1 cellular context compared by ENCODE assay signal in the genomic region with DNA sequence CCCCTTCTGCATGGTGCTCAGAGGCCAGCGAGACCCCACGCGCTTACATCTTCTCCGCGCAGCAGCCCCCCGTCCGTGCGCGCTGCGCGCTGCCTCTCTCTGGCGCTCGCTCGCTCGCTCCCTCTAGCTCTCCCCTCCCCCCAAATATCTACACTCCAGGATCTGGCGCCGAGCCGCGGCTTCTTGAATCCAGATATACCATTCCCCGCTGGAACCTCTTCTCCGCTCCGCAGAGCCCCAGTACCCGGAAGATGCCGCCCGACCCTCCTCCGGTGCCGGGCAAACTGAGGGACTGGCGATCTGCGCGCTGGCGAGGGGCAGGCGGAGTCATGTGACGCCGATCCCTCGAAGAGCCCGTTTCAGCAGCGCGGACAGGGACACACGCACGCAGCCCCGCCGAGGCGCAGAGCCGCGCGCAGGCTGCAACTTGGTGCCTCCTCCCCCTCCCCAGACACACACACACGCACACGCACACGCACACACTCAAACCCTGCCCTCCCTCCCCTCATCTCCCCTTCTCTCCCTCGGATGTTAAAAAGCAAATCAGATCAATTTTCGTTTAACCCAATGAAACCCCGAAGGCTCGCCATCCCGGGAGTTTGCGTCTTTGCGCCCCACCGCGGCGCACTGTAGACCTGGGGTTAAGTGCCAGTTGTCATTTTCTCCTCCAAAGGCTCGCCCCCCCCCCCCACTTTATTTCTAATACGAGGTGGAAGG.
TF ChIP-seq lines count a peak whose summit lies in the region.

A gene with protein sequence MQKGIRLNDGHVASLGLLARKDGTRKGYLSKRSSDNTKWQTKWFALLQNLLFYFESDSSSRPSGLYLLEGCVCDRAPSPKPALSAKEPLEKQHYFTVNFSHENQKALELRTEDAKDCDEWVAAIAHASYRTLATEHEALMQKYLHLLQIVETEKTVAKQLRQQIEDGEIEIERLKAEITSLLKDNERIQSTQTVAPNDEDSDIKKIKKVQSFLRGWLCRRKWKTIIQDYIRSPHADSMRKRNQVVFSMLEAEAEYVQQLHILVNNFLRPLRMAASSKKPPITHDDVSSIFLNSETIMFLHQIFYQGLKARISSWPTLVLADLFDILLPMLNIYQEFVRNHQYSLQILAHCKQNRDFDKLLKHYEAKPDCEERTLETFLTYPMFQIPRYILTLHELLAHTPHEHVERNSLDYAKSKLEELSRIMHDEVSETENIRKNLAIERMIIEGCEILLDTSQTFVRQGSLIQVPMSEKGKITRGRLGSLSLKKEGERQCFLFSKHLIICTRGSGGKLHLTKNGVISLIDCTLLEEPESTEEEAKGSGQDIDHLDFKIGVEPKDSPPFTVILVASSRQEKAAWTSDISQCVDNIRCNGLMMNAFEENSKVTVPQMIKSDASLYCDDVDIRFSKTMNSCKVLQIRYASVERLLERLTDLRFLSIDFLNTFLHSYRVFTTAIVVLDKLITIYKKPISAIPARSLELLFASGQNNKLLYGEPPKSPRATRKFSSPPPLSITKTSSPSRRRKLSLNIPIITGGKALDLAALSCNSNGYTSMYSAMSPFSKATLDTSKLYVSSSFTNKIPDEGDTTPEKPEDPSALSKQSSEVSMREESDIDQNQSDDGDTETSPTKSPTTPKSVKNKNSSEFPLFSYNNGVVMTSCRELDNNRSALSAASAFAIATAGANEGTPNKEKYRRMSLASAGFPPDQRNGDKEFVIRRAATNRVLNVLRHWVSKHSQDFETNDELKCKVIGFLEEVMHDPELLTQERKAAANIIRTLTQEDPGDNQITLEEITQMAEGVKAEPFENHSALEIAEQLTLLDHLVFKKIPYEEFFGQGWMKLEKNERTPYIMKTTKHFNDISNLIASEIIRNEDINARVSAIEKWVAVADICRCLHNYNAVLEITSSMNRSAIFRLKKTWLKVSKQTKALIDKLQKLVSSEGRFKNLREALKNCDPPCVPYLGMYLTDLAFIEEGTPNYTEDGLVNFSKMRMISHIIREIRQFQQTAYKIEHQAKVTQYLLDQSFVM (N-terminal part only) (minus strand): TSS at position 294 of the 717 bp plus-strand sequence. CDS start 282 bp downstream, at position 12.

TF ChIP-seq in HEK293, 187 proteins besides CTCF, POLR2A, EP300 and RAD21 (continued from another document and continues in another):
- TF ChIP-seq, protein P1, sequence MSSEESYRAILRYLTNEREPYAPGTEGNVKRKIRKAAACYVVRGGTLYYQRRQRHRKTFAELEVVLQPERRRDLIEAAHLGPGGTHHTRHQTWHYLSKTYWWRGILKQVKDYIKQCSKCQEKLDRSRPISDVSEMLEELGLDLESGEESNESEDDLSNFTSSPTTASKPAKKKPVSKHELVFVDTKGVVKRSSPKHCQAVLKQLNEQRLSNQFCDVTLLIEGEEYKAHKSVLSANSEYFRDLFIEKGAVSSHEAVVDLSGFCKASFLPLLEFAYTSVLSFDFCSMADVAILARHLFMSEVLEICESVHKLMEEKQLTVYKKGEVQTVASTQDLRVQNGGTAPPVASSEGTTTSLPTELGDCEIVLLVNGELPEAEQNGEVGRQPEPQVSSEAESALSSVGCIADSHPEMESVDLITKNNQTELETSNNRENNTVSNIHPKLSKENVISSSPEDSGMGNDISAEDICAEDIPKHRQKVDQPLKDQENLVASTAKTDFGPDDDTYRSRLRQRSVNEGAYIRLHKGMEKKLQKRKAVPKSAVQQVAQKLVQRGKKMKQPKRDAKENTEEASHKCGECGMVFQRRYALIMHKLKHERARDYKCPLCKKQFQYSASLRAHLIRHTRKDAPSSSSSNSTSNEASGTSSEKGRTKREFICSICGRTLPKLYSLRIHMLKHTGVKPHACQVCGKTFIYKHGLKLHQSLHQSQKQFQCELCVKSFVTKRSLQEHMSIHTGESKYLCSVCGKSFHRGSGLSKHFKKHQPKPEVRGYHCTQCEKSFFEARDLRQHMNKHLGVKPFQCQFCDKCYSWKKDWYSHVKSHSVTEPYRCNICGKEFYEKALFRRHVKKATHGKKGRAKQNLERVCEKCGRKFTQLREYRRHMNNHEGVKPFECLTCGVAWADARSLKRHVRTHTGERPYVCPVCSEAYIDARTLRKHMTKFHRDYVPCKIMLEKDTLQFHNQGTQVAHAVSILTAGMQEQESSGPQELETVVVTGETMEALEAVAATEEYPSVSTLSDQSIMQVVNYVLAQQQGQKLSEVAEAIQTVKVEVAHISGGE (tag by site-specific recombination; conservative IDR thresholded peaks at IDR 0.05; ENCODE audit: low read depth): no peak; the same call in 1 of the 2 replicates
- TF ChIP-seq ZNF350 (tag by site-specific recombination; IDR thresholded peaks at IDR 0.05): no peak
- no peak for TF ChIP-seq ZNF114 (tag by site-specific recombination; IDR thresholded peaks at IDR 0.05)
- TF ChIP-seq PATZ1 (tag by site-specific recombination; IDR thresholded peaks at IDR 0.05): peak; percentile 45; the same call in 1 of the 2 replicates
- TF ChIP-seq ZNF48 (tag by site-specific recombination; IDR thresholded peaks at IDR 0.05): no peak
- TF ChIP-seq, protein P2, sequence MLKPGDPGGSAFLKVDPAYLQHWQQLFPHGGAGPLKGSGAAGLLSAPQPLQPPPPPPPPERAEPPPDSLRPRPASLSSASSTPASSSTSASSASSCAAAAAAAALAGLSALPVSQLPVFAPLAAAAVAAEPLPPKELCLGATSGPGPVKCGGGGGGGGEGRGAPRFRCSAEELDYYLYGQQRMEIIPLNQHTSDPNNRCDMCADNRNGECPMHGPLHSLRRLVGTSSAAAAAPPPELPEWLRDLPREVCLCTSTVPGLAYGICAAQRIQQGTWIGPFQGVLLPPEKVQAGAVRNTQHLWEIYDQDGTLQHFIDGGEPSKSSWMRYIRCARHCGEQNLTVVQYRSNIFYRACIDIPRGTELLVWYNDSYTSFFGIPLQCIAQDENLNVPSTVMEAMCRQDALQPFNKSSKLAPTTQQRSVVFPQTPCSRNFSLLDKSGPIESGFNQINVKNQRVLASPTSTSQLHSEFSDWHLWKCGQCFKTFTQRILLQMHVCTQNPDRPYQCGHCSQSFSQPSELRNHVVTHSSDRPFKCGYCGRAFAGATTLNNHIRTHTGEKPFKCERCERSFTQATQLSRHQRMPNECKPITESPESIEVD (tag by site-specific recombination; IDR thresholded peaks at IDR 0.05): no peak
- TF ChIP-seq SP3 (tag by site-specific recombination; IDR thresholded peaks at IDR 0.05): no peak
- peak; percentile 64; the same call in 1 of the 2 replicates for TF ChIP-seq ZNF777 (tag by site-specific recombination; IDR thresholded peaks at IDR 0.05; ENCODE audit: borderline replicate concordance)
- TF ChIP-seq EGR2 (tag by site-specific recombination; IDR thresholded peaks at IDR 0.05; ENCODE audit: low read depth): peak; percentile 50; the same call in 1 of the 2 replicates
- TF ChIP-seq ZNF416 (tag by site-specific recombination; IDR thresholded peaks at IDR 0.05): no peak
- no peak for TF ChIP-seq ZNF660 (tag by site-specific recombination; IDR thresholded peaks at IDR 0.05)
- TF ChIP-seq ZNF433 (tag by site-specific recombination; IDR thresholded peaks at IDR 0.05; ENCODE audit: low read depth): no peak
- no peak for TF ChIP-seq ZSCAN30 (tag by site-specific recombination; IDR thresholded peaks at IDR 0.05)
- TF ChIP-seq ZNF133 (tag by site-specific recombination; IDR thresholded peaks at IDR 0.05): no peak
- TF ChIP-seq AEBP2 (tag by site-specific recombination; IDR thresholded peaks at IDR 0.05; ENCODE audit: borderline replicate concordance): no peak
- no peak for TF ChIP-seq SCRT1 (tag by site-specific recombination; IDR thresholded peaks at IDR 0.05; ENCODE audit: borderline replicate concordance)
- no peak for TF ChIP-seq ZNF274 (IDR thresholded peaks at IDR 0.05; ENCODE audit: low read length)
- no peak for TF ChIP-seq ZNF274 (tag by site-specific recombination; IDR thresholded peaks at IDR 0.05; ENCODE audit: borderline replicate concordance)
- no peak for TF ChIP-seq YY1 (tag by site-specific recombination; IDR thresholded peaks at IDR 0.05)
- TF ChIP-seq, protein P3, sequence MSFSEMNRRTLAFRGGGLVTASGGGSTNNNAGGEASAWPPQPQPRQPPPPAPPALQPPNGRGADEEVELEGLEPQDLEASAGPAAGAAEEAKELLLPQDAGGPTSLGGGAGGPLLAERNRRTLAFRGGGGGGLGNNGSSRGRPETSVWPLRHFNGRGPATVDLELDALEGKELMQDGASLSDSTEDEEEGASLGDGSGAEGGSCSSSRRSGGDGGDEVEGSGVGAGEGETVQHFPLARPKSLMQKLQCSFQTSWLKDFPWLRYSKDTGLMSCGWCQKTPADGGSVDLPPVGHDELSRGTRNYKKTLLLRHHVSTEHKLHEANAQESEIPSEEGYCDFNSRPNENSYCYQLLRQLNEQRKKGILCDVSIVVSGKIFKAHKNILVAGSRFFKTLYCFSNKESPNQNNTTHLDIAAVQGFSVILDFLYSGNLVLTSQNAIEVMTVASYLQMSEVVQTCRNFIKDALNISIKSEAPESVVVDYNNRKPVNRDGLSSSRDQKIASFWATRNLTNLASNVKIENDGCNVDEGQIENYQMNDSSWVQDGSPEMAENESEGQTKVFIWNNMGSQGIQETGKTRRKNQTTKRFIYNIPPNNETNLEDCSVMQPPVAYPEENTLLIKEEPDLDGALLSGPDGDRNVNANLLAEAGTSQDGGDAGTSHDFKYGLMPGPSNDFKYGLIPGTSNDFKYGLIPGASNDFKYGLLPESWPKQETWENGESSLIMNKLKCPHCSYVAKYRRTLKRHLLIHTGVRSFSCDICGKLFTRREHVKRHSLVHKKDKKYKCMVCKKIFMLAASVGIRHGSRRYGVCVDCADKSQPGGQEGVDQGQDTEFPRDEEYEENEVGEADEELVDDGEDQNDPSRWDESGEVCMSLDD (tag by site-specific recombination; IDR thresholded peaks at IDR 0.05): peak; percentile 35; the same call in 1 of the 2 replicates
- TF ChIP-seq ZNF175 (tag by site-specific recombination; IDR thresholded peaks at IDR 0.05): no peak
- TF ChIP-seq PRDM4 (tag by site-specific recombination; IDR thresholded peaks at IDR 0.05): no peak
- no peak for TF ChIP-seq REPIN1 (tag by site-specific recombination; IDR thresholded peaks at IDR 0.05; ENCODE audit: low read depth)
- no peak for TF ChIP-seq OVOL3 (tag by site-specific recombination; IDR thresholded peaks at IDR 0.05)
- TF ChIP-seq KLF16 (tag by site-specific recombination; IDR thresholded peaks at IDR 0.05): peak; percentile 35; the same call in 1 of the 2 replicates
- TF ChIP-seq ZBTB48 (tag by site-specific recombination; IDR thresholded peaks at IDR 0.05): peak; percentile 86
- no peak for TF ChIP-seq PRDM1 (tag by site-specific recombination; IDR thresholded peaks at IDR 0.05)
- no peak for TF ChIP-seq TRIM28 (IDR thresholded peaks at IDR 0.05; ENCODE audit: borderline replicate concordance, low read length)
- TF ChIP-seq ZNF404 (tag by site-specific recombination; IDR thresholded peaks at IDR 0.05): no peak
- TF ChIP-seq ZNF585B (tag by site-specific recombination; IDR thresholded peaks at IDR 0.05): no peak
- TF ChIP-seq ZNF140 (tag by site-specific recombination; IDR thresholded peaks at IDR 0.05): no peak
- peak; percentile 88 for TF ChIP-seq ZBTB17 (tag by site-specific recombination; IDR thresholded peaks at IDR 0.05)
- TF ChIP-seq ZNF214 (tag by site-specific recombination; IDR thresholded peaks at IDR 0.05; ENCODE audit: borderline replicate concordance): no peak
- TF ChIP-seq ZNF621 (tag by site-specific recombination; IDR thresholded peaks at IDR 0.05): no peak
- no peak for TF ChIP-seq ZNF19 (tag by site-specific recombination; IDR thresholded peaks at IDR 0.05; ENCODE audit: low read depth)
- TF ChIP-seq ZNF830 (tag by site-specific recombination; IDR thresholded peaks at IDR 0.05; ENCODE audit: low read depth): no peak
- TF ChIP-seq, protein P4, sequence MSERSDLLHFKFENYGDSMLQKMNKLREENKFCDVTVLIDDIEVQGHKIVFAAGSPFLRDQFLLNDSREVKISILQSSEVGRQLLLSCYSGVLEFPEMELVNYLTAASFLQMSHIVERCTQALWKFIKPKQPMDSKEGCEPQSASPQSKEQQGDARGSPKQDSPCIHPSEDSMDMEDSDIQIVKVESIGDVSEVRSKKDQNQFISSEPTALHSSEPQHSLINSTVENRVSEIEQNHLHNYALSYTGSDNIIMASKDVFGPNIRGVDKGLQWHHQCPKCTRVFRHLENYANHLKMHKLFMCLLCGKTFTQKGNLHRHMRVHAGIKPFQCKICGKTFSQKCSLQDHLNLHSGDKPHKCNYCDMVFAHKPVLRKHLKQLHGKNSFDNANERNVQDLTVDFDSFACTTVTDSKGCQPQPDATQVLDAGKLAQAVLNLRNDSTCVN (tag by site-specific recombination; optimal IDR thresholded peaks at IDR 0.05): peak; percentile 98
- no peak for TF ChIP-seq ZNF548 (tag by site-specific recombination; IDR thresholded peaks at IDR 0.05)
